17 cellular contexts compared by ENCODE assay signal in genomic region chr3:64909757-64910475, GRCh38.
A peak's percentile ranks its signal among the peaks of the same experiment; 100 is the strongest.
DNase-seq lines count a peak whose midpoint lies in the region; ATAC-seq, FAIRE-seq and TF ChIP-seq lines count a peak whose summit lies in the region.
"Had no signal": no experiment of that assay in that cellular context is flagged by ENCODE, and none has a peak within 500 bp of the region (broad histone marks: within the 10 kb centered on the region; RNA-seq: fewer than 3 reads in every experiment).

No MANE protein-coding gene starts in this region.

- no peak overlapping the region for H4K5ac ChIP-seq in H1 (ENCODE audit: insufficient read length, low read depth, low read length)

- no peak overlapping the region for H3K14ac ChIP-seq in H1 (ENCODE audit: insufficient read length)

- H3K27ac ChIP-seq in HUES48 (ENCODE audit: low read depth, low read length) (no peak overlapping the region), H1 (ENCODE audit: low read depth, low read length) (no peak overlapping the region), subcutaneous abdominal adipose tissue (ENCODE audit: low read depth, low read length) (peak overlapping the region; percentile 81)

- no peaks in the 10 kb centered on the region for H3K79me2 ChIP-seq in H1 (ENCODE audit: control insufficient read depth in 1 of 2, insufficient read depth in 2 of 2, low read length in 2 of 2)

- H2BK5ac ChIP-seq in H1 (ENCODE audit: low read depth, low read length), result no peak overlapping the region

- ATAC-seq in sciatic nerve, result no peak

- H2BK12ac ChIP-seq in H1 (ENCODE audit: low read depth, low read length), result peak overlapping the region; percentile 29

- H3K18ac ChIP-seq in H1 (ENCODE audit: extremely low read depth, low read length), result no peak overlapping the region; the same call in 1 of the 2 replicates

- no peaks in the 10 kb centered on the region for H3K79me1 ChIP-seq in H1 (ENCODE audit: low read depth, low read length)

- no peak overlapping the region for H2BK15ac ChIP-seq in H1 (ENCODE audit: low read length)

- H3K4ac ChIP-seq in H1 (replicated peaks; ENCODE audit: insufficient read length, low read depth, low read length), result no peak overlapping the region

- H3K23ac ChIP-seq in H1 (ENCODE audit: insufficient read length), result no peak overlapping the region

- no peak for TF ChIP-seq RAD21 in H1 (IDR thresholded peaks at IDR 0.05 in 1 of 2, conservative IDR thresholded peaks at IDR 0.05 in 1 of 2; ENCODE audit: low read depth in 2 of 2, low read length in 2 of 2)

- TF ChIP-seq POLR2A in H1 (IDR thresholded peaks at IDR 0.05; ENCODE audit: control extremely low read depth in 1 of 2, low read depth in 2 of 2, low read length in 2 of 2), result no peak

- TF ChIP-seq EP300 in H1 (IDR thresholded peaks at IDR 0.05; ENCODE audit: borderline replicate concordance in 1 of 2, low read depth in 2 of 2, low read length in 2 of 2), result no peak

- WGBS in H1 (ENCODE audit: extremely low coverage in 1 of 2, insufficient coverage in 1 of 2, insufficient read length in 1 of 2, insufficient replicate concordance in 2 of 2, low coverage in 1 of 2, low lambda C conversion rate in 2 of 2, missing lambda C conversion rate in 1 of 2), 2 experiments, result 76% methylated on average over 4 of the region's 4 CpGs; no CpG with 5 or more reads in 1 of the 2 experiments

- H2BK120ac ChIP-seq in H1 (replicated peaks; ENCODE audit: low read depth, low read length), result no peak overlapping the region

- no peak for TF ChIP-seq CTCF in H1 (IDR thresholded peaks at IDR 0.05; ENCODE audit: control extremely low read depth in 1 of 3, insufficient read depth in 1 of 3, low read depth in 1 of 3, low read length in 3 of 3)

- H3K27me3 ChIP-seq in HUES48 (ENCODE audit: control insufficient read depth, insufficient read depth, low read length), result no peaks in the 10 kb centered on the region; the same call in 1 of the 2 replicates
- no peaks in the 10 kb centered on the region for H3K27me3 ChIP-seq in H1 (replicated peaks in 1 of 4; ENCODE audit: control insufficient read depth in 3 of 4, extremely low read depth in 1 of 4, insufficient read depth in 3 of 4, low read length in 3 of 4)
- H3K27me3 ChIP-seq in subcutaneous abdominal adipose tissue (ENCODE audit: control insufficient read depth in 5 of 5, insufficient read depth in 4 of 5, low read length in 5 of 5), result no peaks in the 10 kb centered on the region

- POLR2A ChIA-PET in H1 (lab: Charles Lee; ENCODE audit: partially characterized antibody), result no interaction called here

- H3K9me3 ChIP-seq in HUES48 (ENCODE audit: control insufficient read depth, insufficient read depth, low read length), result no peaks in the 10 kb centered on the region
- no peaks in the 10 kb centered on the region for H3K9me3 ChIP-seq in H1 (ENCODE audit: insufficient read depth in 2 of 2, low read depth in 1 of 2, low read length in 1 of 2)
- H3K9me3 ChIP-seq in subcutaneous abdominal adipose tissue (ENCODE audit: control insufficient read depth in 5 of 5, low read length in 5 of 5), result no peaks in the 10 kb centered on the region

- no peak overlapping the region for H2AFZ ChIP-seq in H1 (ENCODE audit: low read length)
- H2AFZ ChIP-seq: PC-9 had no signal

- H2AK5ac ChIP-seq in H1 (ENCODE audit: low read depth, low read length), result 0 out of 2 replicates have a peak overlapping the region, but pooled peaks have one; percentile 2

- CTCF ChIA-PET in H1 (lab: Charles Lee; ENCODE audit: partially characterized antibody), result interaction anchor here (0.6 to 1.4 kb wide), 2 partner anchors 21 to 232 kb away, joined by 3 to 5 read pairs; no protein-coding TSS in a partner anchor

- H4K91ac ChIP-seq in H1 (replicated peaks; ENCODE audit: insufficient read length, low read length), result no peak overlapping the region

- H3K9ac ChIP-seq in HUES48 (ENCODE audit: low read depth, low read length), result 0 out of 2 replicates have a peak overlapping the region, but pooled peaks have one; percentile 18
- no peak overlapping the region for H3K9ac ChIP-seq in H1 (replicated peaks in 1 of 4; ENCODE audit: extremely low read depth in 1 of 4, low read depth in 3 of 4, low read length in 3 of 4)
- H3K9ac ChIP-seq in subcutaneous abdominal adipose tissue (ENCODE audit: low read length in 5 of 5), result no peak overlapping the region

- intact Hi-C loops in sciatic nerve (cut with DNase I), result loop anchor here (1.0 kb wide), 1 partner anchor 28 kb away; no protein-coding TSS in a partner anchor

- H3K4me3 ChIP-seq in HUES48 (ENCODE audit: low read depth, low read length) (no peak overlapping the region), H1 (ENCODE audit: extremely low read depth in 1 of 4, insufficient read depth in 2 of 4, low read depth in 3 of 4, low read length in 4 of 4) (no peak overlapping the region), subcutaneous abdominal adipose tissue (ENCODE audit: low read depth in 1 of 5, low read length in 5 of 5) (no peak overlapping the region)
- H3K4me3 ChIP-seq: PC-9 had no signal

- H3K36me3 ChIP-seq in HUES48 (ENCODE audit: control insufficient read depth, insufficient read depth, low read length), result no peaks in the 10 kb centered on the region
- H3K36me3 ChIP-seq in H1 (ENCODE audit: control insufficient read depth in 2 of 4, insufficient read depth in 4 of 4, low read length in 3 of 4), result no peaks in the 10 kb centered on the region
- H3K36me3 ChIP-seq in subcutaneous abdominal adipose tissue (ENCODE audit: control insufficient read depth in 5 of 5, insufficient read depth in 5 of 5, low read length in 5 of 5), result no peaks in the 10 kb centered on the region

- DNase-seq in H1 (ENCODE audit: low read depth in 1 of 2, low spot score in 2 of 2), result no peak
- peak; percentile 98 for DNase-seq in islet precursor cell
- DNase-seq in sciatic nerve (ENCODE audit: low spot score), result no peak
- DNase-seq in nucleus accumbens (lab: John Stamatoyannopoulos, UW), result no peak
- no peak for DNase-seq in NCI-H2029 (lab: John Stamatoyannopoulos, UW)
- DNase-seq: CD4-positive, alpha-beta T cell; DMS79 treated with DMSO at 0.1 percent for 48 hours; HFFc6; NCI-H1092; NCI-H146; NCI-H2081 treated with DMSO at 0.1 percent for 48 hours; NCI-H510A treated with DMSO at 0.1 percent for 48 hours; NCI-H82; PC-9 had no signal

- no peak overlapping the region for H2BK20ac ChIP-seq in H1 (ENCODE audit: low read length)

- H3K56ac ChIP-seq in H1 (replicated peaks; ENCODE audit: insufficient read length, low read depth, low read length), result no peak overlapping the region

- no peaks in the 10 kb centered on the region for H3K23me2 ChIP-seq in H1 (ENCODE audit: low read depth, low read length)

- H3K4me1 ChIP-seq in HUES48 (ENCODE audit: control insufficient read depth, insufficient read depth, low read length), result peaks cover 20% of the 10 kb centered on the region
- H3K4me1 ChIP-seq in H1 (replicated peaks in 1 of 4; ENCODE audit: control insufficient read depth in 3 of 4, insufficient read depth in 4 of 4, low read length in 3 of 4), result peaks cover 0 to 8% (median 2%) of the 10 kb centered on the region in 4 experiments; a peak in 4 of 7 replicates
- peaks cover 0 to 18% (median 4%) of the 10 kb centered on the region in 5 donors for H3K4me1 ChIP-seq in subcutaneous abdominal adipose tissue (ENCODE audit: control insufficient read depth in 5 of 5, insufficient read depth in 5 of 5, low read length in 5 of 5)

- FAIRE-seq in H1 (lab: Jason Lieb, UNC), result no peak
- FAIRE-seq: G401.6 had no signal

- H4K20me1 ChIP-seq in H1 (replicated peaks in 1 of 2; ENCODE audit: control insufficient read depth in 1 of 2, insufficient read depth in 2 of 2, low read length in 2 of 2), result no peaks in the 10 kb centered on the region

- no peak overlapping the region for H4K8ac ChIP-seq in H1 (ENCODE audit: extremely low read depth, insufficient read depth, low read length)

- H3K4me2 ChIP-seq in H1 (ENCODE audit: insufficient read depth in 1 of 2, low read depth in 2 of 2, low read length in 2 of 2), result no peak overlapping the region; a peak in 1 of 4 replicates
- H3K4me2 ChIP-seq: PC-9 had no signal

TF ChIP-seq in H1, 55 proteins besides CTCF, POLR2A, EP300 and RAD21:
- TF ChIP-seq SIRT6 (IDR thresholded peaks at IDR 0.05; ENCODE audit: low read length) (no peak), TEAD4 (IDR thresholded peaks at IDR 0.05; ENCODE audit: low read depth, low read length) (peak; percentile 83), EZH2 (IDR thresholded peaks at IDR 0.05; ENCODE audit: low read depth, low read length, severe bottlenecking) (no peak), SP1 (IDR thresholded peaks at IDR 0.05; ENCODE audit: low read depth, low read length) (no peak)
TF ChIP-seq in H1: peak in this region for 1.
